In the genomic region with DNA sequence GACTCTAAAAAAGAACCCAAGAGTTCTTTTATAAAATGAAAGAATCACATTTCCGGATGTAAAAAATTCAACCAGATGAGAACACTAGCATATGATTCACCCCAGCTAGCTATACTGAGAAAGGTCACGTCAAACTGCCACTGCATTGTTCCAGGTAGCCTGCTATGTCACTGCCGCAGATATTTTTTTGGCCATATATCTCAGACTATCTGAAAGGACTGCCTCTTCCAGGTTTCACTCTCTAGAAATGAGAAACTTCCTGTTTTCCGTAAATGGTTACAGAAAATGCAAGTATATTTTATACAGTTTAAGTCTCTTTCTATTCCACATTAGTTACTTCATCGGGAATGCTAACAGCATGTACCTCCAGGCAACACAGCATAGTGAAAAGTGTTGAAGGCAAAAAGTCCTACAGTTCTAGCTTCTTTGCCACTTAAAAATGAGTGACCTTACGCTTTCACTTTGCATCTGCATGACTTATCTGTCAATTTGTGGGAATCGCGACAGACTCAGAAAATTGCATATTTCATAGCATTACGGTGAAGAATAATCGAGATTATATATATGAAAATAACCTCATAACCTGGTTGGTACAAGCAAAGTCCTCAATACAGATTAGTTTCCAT, we compare ENCODE assay signal across 8 cellular contexts.
DNase-seq lines count a peak whose midpoint lies in the region; ATAC-seq and TF ChIP-seq lines count a peak whose summit lies in the region.

No MANE protein-coding gene starts in this region.

- peak overlapping the region; percentile 59 for H3K4me3 Mint-ChIP-seq in activated CD4-positive, alpha-beta T cell treated with anti-CD3 and anti-CD28 coated beads, Interleukin-2, amount 10 ng/mL, durations not matched to agents 7 days and 5 days
- H3K4me3 Mint-ChIP-seq in WTC11: no peak overlapping the region

- H3K36me3 ChIP-seq in psoas muscle (ENCODE audit: insufficient read depth in 1 of 2, low read depth in 1 of 2): no peaks in the 10 kb centered on the region

- ATAC-seq in GM19324 (IDR thresholded peaks at IDR 0.05; ENCODE audit: low FRiP score, unreplicated experiment) (peak; percentile 72), HG03066 (IDR thresholded peaks at IDR 0.05; ENCODE audit: low read depth, unreplicated experiment) (peak; percentile 73), psoas muscle (peak; percentile 40 to 72 (median 59)), WTC11 (no peak), HG03521 (IDR thresholded peaks at IDR 0.05; ENCODE audit: unreplicated experiment) (no peak), GM19397 (IDR thresholded peaks at IDR 0.05; ENCODE audit: unreplicated experiment) (no peak)

- DNase-seq in activated CD4-positive, alpha-beta T cell treated with anti-CD3 and anti-CD28 coated beads, Interleukin-2, amount 10 ng/mL, durations not matched to agents 7 days and 5 days: peak; percentile 40
- DNase-seq in psoas muscle: no peak
- no peak for DNase-seq in WTC11 (ENCODE audit: low spot score)
- DNase-seq in NCI-H345 (lab: John Stamatoyannopoulos, UW): no peak

- intact Hi-C loops in psoas muscle (cut with DNase I): no loop called here

- peaks cover 53% of the 10 kb centered on the region for H3K4me1 Mint-ChIP-seq in activated CD4-positive, alpha-beta T cell treated with anti-CD3 and anti-CD28 coated beads, Interleukin-2, amount 10 ng/mL, durations not matched to agents 7 days and 5 days
- H3K4me1 Mint-ChIP-seq in WTC11: peaks cover 60% of the 10 kb centered on the region

- POLR2A ChIA-PET in activated CD4-positive, alpha-beta T cell treated with anti-CD3 and anti-CD28 coated beads, Interleukin-2, amount 10 ng/mL, durations not matched to agents 7 days and 5 days (lab: Charles Lee): interaction anchor here (1.1 kb wide), 1 partner anchor 11 kb away, joined by 7 read pairs; no protein-coding TSS in a partner anchor
- POLR2A ChIA-PET in WTC11 (lab: Charles Lee): no interaction called here

- peak overlapping the region; percentile 86 for H3K27ac Mint-ChIP-seq in activated CD4-positive, alpha-beta T cell treated with anti-CD3 and anti-CD28 coated beads, Interleukin-2, amount 10 ng/mL, durations not matched to agents 7 days and 5 days
- H3K27ac Mint-ChIP-seq in WTC11: no peak overlapping the region

- H3K4me1 ChIP-seq in psoas muscle: peaks cover 52% of the 10 kb centered on the region

- 68 to 77% (median 69%) methylated on average over 10 of the region's 10 CpGs for WGBS in psoas muscle, 3 donors

- TF ChIP-seq CTCF in psoas muscle (IDR thresholded peaks at IDR 0.05) (no peak), WTC11 (IDR thresholded peaks at IDR 0.05) (no peak)

- no peaks in the 10 kb centered on the region for H3K9me3 ChIP-seq in psoas muscle

- CTCF ChIA-PET in activated CD4-positive, alpha-beta T cell treated with anti-CD3 and anti-CD28 coated beads, Interleukin-2, amount 10 ng/mL, durations not matched to agents 7 days and 5 days (lab: Charles Lee): interaction anchor here (0.8 to 1.9 kb wide), 5 partner anchors 9 to 45 kb away, joined by 3 to 5 read pairs (median 3); no protein-coding TSS in a partner anchor
- CTCF ChIA-PET in WTC11 (lab: Charles Lee): interaction anchor here (1.8 kb wide), 1 partner anchor 10 kb away, joined by 4 read pairs; no protein-coding TSS in a partner anchor

- no peak overlapping the region for H3K4me3 ChIP-seq in psoas muscle

- no peaks in the 10 kb centered on the region for H3K27me3 Mint-ChIP-seq in activated CD4-positive, alpha-beta T cell treated with anti-CD3 and anti-CD28 coated beads, Interleukin-2, amount 10 ng/mL, durations not matched to agents 7 days and 5 days
- no peaks in the 10 kb centered on the region for H3K27me3 Mint-ChIP-seq in WTC11 (ENCODE audit: low read depth)

- H3K36me3 Mint-ChIP-seq in activated CD4-positive, alpha-beta T cell treated with anti-CD3 and anti-CD28 coated beads, Interleukin-2, amount 10 ng/mL, durations not matched to agents 7 days and 5 days (ENCODE audit: low read depth): peaks cover 9% of the 10 kb centered on the region
- H3K36me3 Mint-ChIP-seq in WTC11: no peaks in the 10 kb centered on the region

- no peaks in the 10 kb centered on the region for H3K27me3 ChIP-seq in psoas muscle (ENCODE audit: insufficient read depth in 3 of 3, low read length in 2 of 3)

- peak overlapping the region; percentile 25 for H3K27ac ChIP-seq in psoas muscle

- no peaks in the 10 kb centered on the region for H3K9me3 Mint-ChIP-seq in activated CD4-positive, alpha-beta T cell treated with anti-CD3 and anti-CD28 coated beads, Interleukin-2, amount 10 ng/mL, durations not matched to agents 7 days and 5 days
- no peaks in the 10 kb centered on the region for H3K9me3 Mint-ChIP-seq in WTC11

TF ChIP-seq in WTC11, 78 proteins besides CTCF, POLR2A, EP300 and RAD21:
- no peak for TF ChIP-seq AFF4 (CRISPR knock-in tag; IDR thresholded peaks at IDR 0.05; ENCODE audit: borderline replicate concordance)
- no peak for TF ChIP-seq SP1 (CRISPR knock-in tag; conservative IDR thresholded peaks at IDR 0.05)
- TF ChIP-seq, protein P1, sequence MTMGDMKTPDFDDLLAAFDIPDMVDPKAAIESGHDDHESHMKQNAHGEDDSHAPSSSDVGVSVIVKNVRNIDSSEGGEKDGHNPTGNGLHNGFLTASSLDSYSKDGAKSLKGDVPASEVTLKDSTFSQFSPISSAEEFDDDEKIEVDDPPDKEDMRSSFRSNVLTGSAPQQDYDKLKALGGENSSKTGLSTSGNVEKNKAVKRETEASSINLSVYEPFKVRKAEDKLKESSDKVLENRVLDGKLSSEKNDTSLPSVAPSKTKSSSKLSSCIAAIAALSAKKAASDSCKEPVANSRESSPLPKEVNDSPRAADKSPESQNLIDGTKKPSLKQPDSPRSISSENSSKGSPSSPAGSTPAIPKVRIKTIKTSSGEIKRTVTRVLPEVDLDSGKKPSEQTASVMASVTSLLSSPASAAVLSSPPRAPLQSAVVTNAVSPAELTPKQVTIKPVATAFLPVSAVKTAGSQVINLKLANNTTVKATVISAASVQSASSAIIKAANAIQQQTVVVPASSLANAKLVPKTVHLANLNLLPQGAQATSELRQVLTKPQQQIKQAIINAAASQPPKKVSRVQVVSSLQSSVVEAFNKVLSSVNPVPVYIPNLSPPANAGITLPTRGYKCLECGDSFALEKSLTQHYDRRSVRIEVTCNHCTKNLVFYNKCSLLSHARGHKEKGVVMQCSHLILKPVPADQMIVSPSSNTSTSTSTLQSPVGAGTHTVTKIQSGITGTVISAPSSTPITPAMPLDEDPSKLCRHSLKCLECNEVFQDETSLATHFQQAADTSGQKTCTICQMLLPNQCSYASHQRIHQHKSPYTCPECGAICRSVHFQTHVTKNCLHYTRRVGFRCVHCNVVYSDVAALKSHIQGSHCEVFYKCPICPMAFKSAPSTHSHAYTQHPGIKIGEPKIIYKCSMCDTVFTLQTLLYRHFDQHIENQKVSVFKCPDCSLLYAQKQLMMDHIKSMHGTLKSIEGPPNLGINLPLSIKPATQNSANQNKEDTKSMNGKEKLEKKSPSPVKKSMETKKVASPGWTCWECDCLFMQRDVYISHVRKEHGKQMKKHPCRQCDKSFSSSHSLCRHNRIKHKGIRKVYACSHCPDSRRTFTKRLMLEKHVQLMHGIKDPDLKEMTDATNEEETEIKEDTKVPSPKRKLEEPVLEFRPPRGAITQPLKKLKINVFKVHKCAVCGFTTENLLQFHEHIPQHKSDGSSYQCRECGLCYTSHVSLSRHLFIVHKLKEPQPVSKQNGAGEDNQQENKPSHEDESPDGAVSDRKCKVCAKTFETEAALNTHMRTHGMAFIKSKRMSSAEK (CRISPR knock-in tag; IDR thresholded peaks at IDR 0.05; ENCODE audit: borderline replicate concordance): no peak
- no peak for TF ChIP-seq GTF2I (CRISPR knock-in tag; conservative IDR thresholded peaks at IDR 0.05)
- no peak for TF ChIP-seq FOXK1 (CRISPR knock-in tag; IDR thresholded peaks at IDR 0.05)
- no peak for TF ChIP-seq HMGXB4 (CRISPR knock-in tag; IDR thresholded peaks at IDR 0.05)
- TF ChIP-seq HMGA2 (CRISPR knock-in tag; IDR thresholded peaks at IDR 0.05): no peak
- TF ChIP-seq ZNF121 (CRISPR knock-in tag; IDR thresholded peaks at IDR 0.05): no peak

Comparison
In these comparisons a context has a peak if more than half of its experiments do, and no peak if none do; other contexts are left out.
1. ATAC-seq: peak in GM19324 (single experiment), HG03066 (single experiment) and psoas muscle (4 of 4); none in WTC11 (single experiment), HG03521 (single experiment) and GM19397 (single experiment).